ENCODE assay signal across 21 cellular contexts in the genomic region with DNA sequence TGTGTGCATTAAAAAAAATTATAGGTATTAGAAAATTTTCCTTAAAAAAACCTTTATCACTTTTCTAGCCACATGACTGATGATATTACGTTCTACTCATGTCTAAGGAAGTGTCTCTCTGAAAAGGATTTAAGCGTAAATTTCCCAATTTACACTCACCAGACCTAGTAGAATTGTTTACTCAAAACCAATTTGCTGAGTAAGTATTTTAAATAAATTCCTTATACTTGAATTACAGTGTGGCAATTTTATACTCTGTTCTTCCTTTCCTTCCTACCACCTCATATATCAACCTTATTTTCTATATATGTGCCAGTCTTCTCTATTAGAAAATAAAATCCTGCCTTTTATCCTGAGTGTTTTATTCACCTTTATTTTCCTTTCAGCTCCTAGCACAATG.
DNase-seq lines count a peak whose midpoint lies in the region; ATAC-seq, FAIRE-seq and TF ChIP-seq lines count a peak whose summit lies in the region.
"Had no signal": no experiment of that assay in that cellular context is flagged by ENCODE, and none has a peak within 500 bp of the region (broad histone marks: within the 10 kb centered on the region; RNA-seq: fewer than 3 reads in every experiment).

No MANE protein-coding gene starts in this region.

- H2BK20ac ChIP-seq in IMR-90 (ENCODE audit: low read depth, low read length), result no peak overlapping the region

- intact Hi-C loops in IMR-90 (cut with micrococcal nuclease), result no loop called here

- H3K4me2 ChIP-seq in A549 (no peak overlapping the region), IMR-90 (ENCODE audit: low read depth, low read length) (no peak overlapping the region)
- H3K4me2 ChIP-seq: BLaER1 treated with 17β-estradiol and CSF1 and Interleukin-3, amounts not matched to agents 10 nM and 100 nM had no signal

- POLR2A ChIA-PET in A549 (lab: Yijun Ruan, JAX), result no interaction called here
- POLR2A ChIA-PET in IMR-90 (lab: Charles Lee; ENCODE audit: unreplicated experiment), result no interaction called here

- H4K8ac ChIP-seq in IMR-90 (ENCODE audit: low read depth in 2 of 2, low read length in 2 of 2), result no peak overlapping the region

- H3K4me1 ChIP-seq in A549, result no peaks in the 10 kb centered on the region
- H3K4me1 ChIP-seq in IMR-90 (ENCODE audit: control insufficient read depth, insufficient read depth, low read length), result no peaks in the 10 kb centered on the region
- H3K4me1 ChIP-seq: Caco-2 had no signal

- ATAC-seq in A549, result no peak
- ATAC-seq in IMR-90 (ENCODE audit: low read depth), result no peak
- ATAC-seq in HG03025 (IDR thresholded peaks at IDR 0.05; ENCODE audit: low FRiP score, unreplicated experiment), result no peak
- ATAC-seq: CD8-positive, alpha-beta T cell had no signal

- H3K9me3 ChIP-seq in A549 (0 out of 3 replicates have a peak, but pooled peaks cover 4% of the 10 kb centered on the region), IMR-90 (ENCODE audit: control insufficient read depth, insufficient read depth, low read length) (0 out of 2 replicates have a peak, but pooled peaks cover 1% of the 10 kb centered on the region), SK-N-MC (ENCODE audit: low read depth, low read length) (0 out of 2 replicates have a peak, but pooled peaks cover 2% of the 10 kb centered on the region)
- H3K9me3 ChIP-seq: BLaER1 treated with 17β-estradiol and CSF1 and Interleukin-3, amounts not matched to agents 10 nM and 100 nM had no signal

- DNase-seq in A549 (ENCODE audit: low read depth in 1 of 2, low spot score in 1 of 2) (no peak), IMR-90 (no peak), SK-N-MC (ENCODE audit: low read depth, low spot score) (no peak), NCI-H2107 (lab: John Stamatoyannopoulos, UW) (no peak), OCI-M2 (lab: John Stamatoyannopoulos, UW; ENCODE audit: unreplicated experiment) (no peak)
- DNase-seq: 8988T; AML-193; Caco-2; Calu3; CD4-positive, alpha-beta T cell; CD8-positive, alpha-beta T cell; DMS79 treated with DMSO at 0.1 percent for 48 hours; GF-D8 had no signal

- H3K23ac ChIP-seq in IMR-90 (ENCODE audit: low read depth, low read length), result no peak overlapping the region

- TF ChIP-seq POLR2A in A549 (IDR thresholded peaks at IDR 0.05; ENCODE audit: low read length) (no peak), IMR-90 (IDR thresholded peaks at IDR 0.05; ENCODE audit: low read depth, low read length) (no peak)

- TF ChIP-seq EP300 in A549 (IDR thresholded peaks at IDR 0.05), result no peak

- H2AK5ac ChIP-seq in IMR-90 (ENCODE audit: low read depth, low read length), result no peak overlapping the region

- TF ChIP-seq RAD21 in A549 (conservative IDR thresholded peaks at IDR 0.05 in 1 of 2, IDR thresholded peaks at IDR 0.05 in 1 of 2) (no peak), IMR-90 (IDR thresholded peaks at IDR 0.05; ENCODE audit: low read length) (no peak)

- H3K9me1 ChIP-seq in IMR-90 (ENCODE audit: insufficient read depth, low read length), result no peaks in the 10 kb centered on the region

- TF ChIP-seq CTCF in A549 (IDR thresholded peaks at IDR 0.05) (no peak), IMR-90 (conservative IDR thresholded peaks at IDR 0.05; ENCODE audit: low read depth, low read length) (no peak)

- in situ Hi-C loops in IMR-90 (cut with MboI; ENCODE audit: low sequenced_read_pairs), result no loop called here

- dilution Hi-C loops in IMR-90 (cut with HindIII; ENCODE audit: low sequenced_read_pairs, unreplicated experiment), result no loop called here

- no peak overlapping the region for H3K4ac ChIP-seq in IMR-90 (ENCODE audit: low read depth, low read length)

- H4K91ac ChIP-seq in IMR-90 (ENCODE audit: insufficient read depth, low read depth, low read length), result no peak overlapping the region

- no peak overlapping the region for H3K18ac ChIP-seq in IMR-90 (ENCODE audit: low read depth, low read length)

- CTCF ChIA-PET in A549 (lab: Yijun Ruan, JAX), result no interaction called here
- CTCF ChIA-PET in IMR-90 (lab: Yijun Ruan, JAX), result no interaction called here

- no peak overlapping the region for H2AK9ac ChIP-seq in IMR-90 (replicated peaks; ENCODE audit: low read depth, low read length, poor library complexity)

- no peak overlapping the region for H4K5ac ChIP-seq in IMR-90 (ENCODE audit: low read depth, low read length)

- H3K36me3 ChIP-seq in IMR-90 (ENCODE audit: control insufficient read depth, insufficient read depth, low read length), result no peaks in the 10 kb centered on the region
- no peaks in the 10 kb centered on the region for H3K36me3 ChIP-seq in SK-N-MC (ENCODE audit: insufficient read depth, low read length)
- H3K36me3 ChIP-seq: BLaER1 treated with 17β-estradiol and CSF1 and Interleukin-3, amounts not matched to agents 10 nM and 100 nM had no signal

- no peak overlapping the region for H2BK120ac ChIP-seq in IMR-90 (ENCODE audit: low read depth, low read length)

- H3K79me1 ChIP-seq in IMR-90 (ENCODE audit: low read depth in 1 of 2, low read length in 2 of 2), result no peaks in the 10 kb centered on the region

- H3K56ac ChIP-seq in IMR-90 (ENCODE audit: extremely low read depth, insufficient read depth, low read length), result no peak overlapping the region

- H3K4me3 ChIP-seq in A549 (no peak overlapping the region), IMR-90 (ENCODE audit: insufficient read depth, low read depth, low read length) (no peak overlapping the region), SK-N-MC (no peak overlapping the region)
- H3K4me3 ChIP-seq: BLaER1 treated with 17β-estradiol and CSF1 and Interleukin-3, amounts not matched to agents 10 nM and 100 nM had no signal

- BruUV-seq in IMR-90 (replicated peaks; lab: Mats Ljungman, UMichigan), result no TSS peak

- H3K27me3 ChIP-seq in IMR-90 (ENCODE audit: control insufficient read depth, insufficient read depth, low read length), result no peaks in the 10 kb centered on the region
- H3K27me3 ChIP-seq: BLaER1 treated with 17β-estradiol and CSF1 and Interleukin-3, amounts not matched to agents 10 nM and 100 nM had no signal

- FAIRE-seq in A549 (lab: Jason Lieb, UNC), result no peak
- FAIRE-seq: A204.1, D721Med, G401.6, GM12891, GM19239 had no signal

- H3K9ac ChIP-seq in IMR-90 (ENCODE audit: low read depth, low read length) (no peak overlapping the region), SK-N-MC (ENCODE audit: insufficient read length) (no peak overlapping the region)
- H3K9ac ChIP-seq: BLaER1 treated with 17β-estradiol and CSF1 and Interleukin-3, amounts not matched to agents 10 nM and 100 nM had no signal

- H4K20me1 ChIP-seq in IMR-90 (ENCODE audit: insufficient read depth, low read length), result no peaks in the 10 kb centered on the region
- H4K20me1 ChIP-seq: BLaER1 treated with 17β-estradiol and CSF1 and Interleukin-3, amounts not matched to agents 10 nM and 100 nM had no signal

- H3K14ac ChIP-seq in IMR-90 (replicated peaks; ENCODE audit: low read depth, low read length), result no peak overlapping the region

- no peak overlapping the region for H2BK15ac ChIP-seq in IMR-90 (ENCODE audit: low read depth, low read length)

- H3K27ac ChIP-seq in A549, result no peak overlapping the region
- H3K27ac ChIP-seq in IMR-90 (ENCODE audit: insufficient read depth, low read length), result no peak overlapping the region
- H3K27ac ChIP-seq in SK-N-MC, result peak overlapping the region; percentile 60; the same call in 1 of the 2 replicates
- H3K27ac ChIP-seq: BLaER1 treated with 17β-estradiol and CSF1 and Interleukin-3, amounts not matched to agents 10 nM and 100 nM; C4-2B had no signal

- WGBS in A549 (ENCODE audit: missing lambda C conversion rate), result 7% methylated on average over 2 of the region's 2 CpGs
- no CpG with 5 or more reads among the region's 2 CpGs for WGBS in IMR-90 (ENCODE audit: extremely low coverage in 2 of 2, insufficient read length in 1 of 2), 2 experiments

- no peak overlapping the region for H2AFZ ChIP-seq in IMR-90 (replicated peaks; ENCODE audit: low read length, poor library complexity)

- H2BK5ac ChIP-seq in IMR-90 (ENCODE audit: low read depth, low read length, poor library complexity, severe bottlenecking), result no peak overlapping the region

TF ChIP-seq in A549, 52 proteins besides CTCF, POLR2A, EP300 and RAD21:
- TF ChIP-seq MAFK (IDR thresholded peaks at IDR 0.05; ENCODE audit: partially characterized antibody) (peak; percentile 54), EHMT2 (IDR thresholded peaks at IDR 0.05; ENCODE audit: low read depth) (no peak)

TF ChIP-seq in IMR-90, 13 proteins besides CTCF, POLR2A, EP300 and RAD21:
- peak; percentile 69 for TF ChIP-seq MAFK (IDR thresholded peaks at IDR 0.05; ENCODE audit: low read depth, low read length)
- TF ChIP-seq, protein P1, sequence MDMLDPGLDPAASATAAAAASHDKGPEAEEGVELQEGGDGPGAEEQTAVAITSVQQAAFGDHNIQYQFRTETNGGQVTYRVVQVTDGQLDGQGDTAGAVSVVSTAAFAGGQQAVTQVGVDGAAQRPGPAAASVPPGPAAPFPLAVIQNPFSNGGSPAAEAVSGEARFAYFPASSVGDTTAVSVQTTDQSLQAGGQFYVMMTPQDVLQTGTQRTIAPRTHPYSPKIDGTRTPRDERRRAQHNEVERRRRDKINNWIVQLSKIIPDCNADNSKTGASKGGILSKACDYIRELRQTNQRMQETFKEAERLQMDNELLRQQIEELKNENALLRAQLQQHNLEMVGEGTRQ (IDR thresholded peaks at IDR 0.05; ENCODE audit: low read depth, low read length), result no peak
